Comparison of ENCODE assay signal across 23 cellular contexts in the genomic region with DNA sequence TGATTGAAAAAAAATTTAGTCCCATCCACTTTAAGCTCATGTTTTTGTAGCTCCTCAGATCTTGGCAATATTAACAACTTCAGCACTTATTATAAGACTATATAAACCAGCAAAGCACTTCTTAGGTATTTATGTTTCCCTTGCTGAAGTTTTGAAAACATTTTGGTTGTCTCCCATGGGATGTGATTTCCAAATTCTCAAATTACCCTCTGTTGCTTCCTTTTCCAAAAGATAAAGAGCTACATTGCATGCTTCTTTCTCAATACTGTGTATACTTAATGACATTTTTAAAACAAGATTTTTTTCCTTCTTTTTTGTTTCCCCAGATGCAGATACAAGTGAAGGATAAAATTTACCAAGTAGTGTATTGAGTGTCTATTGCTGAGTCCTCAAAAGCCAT.
"Had no signal": no experiment of that assay in that cellular context is flagged by ENCODE, and none has a peak within 500 bp of the region (broad histone marks: within the 10 kb centered on the region; RNA-seq: fewer than 3 reads in every experiment).

No MANE protein-coding gene starts in this region.

- DNase-seq: activated CD4-positive, alpha-beta T cell treated with anti-CD3 and anti-CD28 coated beads, Interleukin-2, amount 10 ng/mL, durations not matched to agents 24 days and 14 days; activated CD4-positive, alpha-beta T cell treated with anti-CD3 and anti-CD28 coated beads, Interleukin-2, amount 50 U/mL, for 4 hours; activated CD8-positive, alpha-beta T cell treated with anti-CD3 and anti-CD28 coated beads for 36 hours; activated effector memory CD4-positive, alpha-beta T cell treated with anti-CD3 and anti-CD28 coated beads, Interleukin-2, amount 50 U/mL, for 16 hours; activated naive CD4-positive, alpha-beta T cell; activated naive CD8-positive, alpha-beta T cell treated with anti-CD3 and anti-CD28 coated beads, Interleukin-2, amount 10 ng/mL, durations not matched to agents 7 days and 5 days; activated T-cell treated with anti-CD3 and anti-CD28 coated beads, Interleukin-2, amount 50 U/mL, for 1 hour; activated T-cell treated with anti-CD3 and anti-CD28 coated beads, Interleukin-2, amount 50 U/mL, for 72 hours; anterior cingulate cortex; Karpas-422; KBM-7; MG63; NCI-H1048; NCI-H1436 treated with DMSO at 0.1 percent for 48 hours; NCI-H1694 treated with DMSO at 0.1 percent for 48 hours; NCI-H2029; NCI-H345; NCI-H524 treated with DMSO at 0.1 percent for 48 hours; SHP77; SJCRH30 had no signal

- FAIRE-seq: TTC549 had no signal

- ATAC-seq: activated CD8-positive, alpha-beta T cell treated with anti-CD3 and anti-CD28 coated beads for 36 hours; activated T-cell treated with anti-CD3 and anti-CD28 coated beads, Interleukin-2, amount 50 U/mL, for 72 hours; activated T-helper 17 cell treated with anti-CD3 and anti-CD28 coated beads, Interleukin-2, amount 50 U/mL, for 72 hours; Panc1 had no signal
